10 cellular contexts compared by ENCODE assay signal in genomic region chr1:61254629-61255323, GRCh38.
DNase-seq lines count a peak whose midpoint lies in the region; ATAC-seq, FAIRE-seq and TF ChIP-seq lines count a peak whose summit lies in the region.
"Had no signal": no experiment of that assay in that cellular context is flagged by ENCODE, and none has a peak within 500 bp of the region (broad histone marks: within the 10 kb centered on the region; RNA-seq: fewer than 3 reads in every experiment).

No MANE protein-coding gene starts in this region.

- no peaks in the 10 kb centered on the region for H3K36me3 ChIP-seq in HepG2 (replicated peaks in 1 of 2; ENCODE audit: control insufficient read depth in 1 of 2, insufficient read depth in 2 of 2, low read length in 2 of 2)
- H3K36me3 ChIP-seq in transverse colon = no peaks in the 10 kb centered on the region

- H3K27ac ChIP-seq in HepG2 (ENCODE audit: extremely low read length, insufficient read depth, low read length) (no peak overlapping the region), transverse colon (peak overlapping the region; percentile 61 to 77 (median 76))

- WGBS in HepG2 (ENCODE audit: low lambda C conversion rate) = 95% methylated on average over 6 of the region's 6 CpGs
- WGBS in transverse colon (ENCODE audit: low coverage in 1 of 2), 2 donors = 19 to 33% methylated on average over 2 to 6 of the region's 6 CpGs

- H2AFZ ChIP-seq in HepG2 (ENCODE audit: low read length) = no peak overlapping the region

- in situ Hi-C loops in HepG2 (cut with HindIII; ENCODE audit: extremely low pct_ligation_motif_present, low pct_unique_long_range_greater_than_20kb) = no loop called here
- in situ Hi-C loops in transverse colon (cut with MboI; ENCODE audit: low pct_ligation_motif_present in 1 of 4, low pct_unique_long_range_greater_than_20kb in 1 of 4, low sequenced_read_pairs in 3 of 4) = no loop called here

- FAIRE-seq in HepG2 (lab: Jason Lieb, UNC) = no peak

- DNase-seq in activated CD8-positive, alpha-beta T cell treated with anti-CD3 and anti-CD28 coated beads for 36 hours = peak; percentile 23
- DNase-seq in activated CD8-positive, alpha-beta T cell treated with anti-CD3 and anti-CD28 coated beads, Interleukin-2, amount 10 ng/mL, durations not matched to agents 7 days and 5 days = no peak
- DNase-seq in cardiac fibroblast (ENCODE audit: low read depth in 2 of 2) (peak; percentile 82 to 86), HepG2 (ENCODE audit: low spot score) (no peak), transverse colon (no peak)
- DNase-seq: naive B cell, NCI-H748 treated with DMSO at 0.1 percent for 48 hours had no signal

- H3K4me3 ChIP-seq in cardiac fibroblast (replicated peaks in 1 of 2; ENCODE audit: low read depth in 2 of 2, low read length in 2 of 2) = peak overlapping the region; percentile 32 to 52
- H3K4me3 ChIP-seq in HepG2 (replicated peaks in 1 of 3; ENCODE audit: insufficient read depth in 1 of 3, low read depth in 2 of 3, low read length in 3 of 3) = no peak overlapping the region
- H3K4me3 ChIP-seq in transverse colon = peak overlapping the region in 1 of 4 donors; percentile 15

- no peaks in the 10 kb centered on the region for H3K9me3 Mint-ChIP-seq in activated CD8-positive, alpha-beta T cell treated with anti-CD3 and anti-CD28 coated beads for 36 hours
- no peaks in the 10 kb centered on the region for H3K9me3 Mint-ChIP-seq in activated CD8-positive, alpha-beta T cell treated with anti-CD3 and anti-CD28 coated beads, Interleukin-2, amount 10 ng/mL, durations not matched to agents 7 days and 5 days (ENCODE audit: insufficient read depth)
- H3K9me3 Mint-ChIP-seq: naive B cell had no signal

- ATAC-seq in activated CD8-positive, alpha-beta T cell treated with anti-CD3 and anti-CD28 coated beads for 36 hours = no peak
- no peak for ATAC-seq in activated CD8-positive, alpha-beta T cell treated with anti-CD3 and anti-CD28 coated beads, Interleukin-2, amount 10 ng/mL, durations not matched to agents 7 days and 5 days
- ATAC-seq in HepG2 (no peak), HG02610 (IDR thresholded peaks at IDR 0.05; ENCODE audit: unreplicated experiment) (no peak), HG03354 (IDR thresholded peaks at IDR 0.05; ENCODE audit: poor library complexity, severe bottlenecking, unreplicated experiment) (no peak), GM21528 (IDR thresholded peaks at IDR 0.05; ENCODE audit: low FRiP score, unreplicated experiment) (no peak)

- H3K4me3 Mint-ChIP-seq in activated CD8-positive, alpha-beta T cell treated with anti-CD3 and anti-CD28 coated beads for 36 hours = no peak overlapping the region
- no peak overlapping the region for H3K4me3 Mint-ChIP-seq in activated CD8-positive, alpha-beta T cell treated with anti-CD3 and anti-CD28 coated beads, Interleukin-2, amount 10 ng/mL, durations not matched to agents 7 days and 5 days

- H3K4me1 Mint-ChIP-seq in activated CD8-positive, alpha-beta T cell treated with anti-CD3 and anti-CD28 coated beads for 36 hours (ENCODE audit: low read depth) = peaks cover 21% of the 10 kb centered on the region
- peaks cover 12% of the 10 kb centered on the region for H3K4me1 Mint-ChIP-seq in activated CD8-positive, alpha-beta T cell treated with anti-CD3 and anti-CD28 coated beads, Interleukin-2, amount 10 ng/mL, durations not matched to agents 7 days and 5 days (ENCODE audit: low read depth)

- no peaks in the 10 kb centered on the region for H4K20me1 ChIP-seq in HepG2 (ENCODE audit: insufficient read depth, low read length)

- H3K27me3 ChIP-seq in HepG2 (ENCODE audit: control insufficient read depth in 1 of 2, insufficient read depth in 2 of 2, low read length in 2 of 2) (no peaks in the 10 kb centered on the region), transverse colon (no peaks in the 10 kb centered on the region)

- H3K4me1 ChIP-seq in HepG2 (ENCODE audit: insufficient read depth, low read length) (peaks cover 38% of the 10 kb centered on the region), transverse colon (peaks cover 13 to 45% (median 26%) of the 10 kb centered on the region in 4 donors)

- TF ChIP-seq EP300 in HepG2 (IDR thresholded peaks at IDR 0.05; ENCODE audit: low read depth in 2 of 2, low read length in 2 of 2) = no peak
- no peak for TF ChIP-seq EP300 in HepG2 (CRISPR knock-in tag; IDR thresholded peaks at IDR 0.05; ENCODE audit: borderline replicate concordance)
- TF ChIP-seq EP300 in transverse colon (IDR thresholded peaks at IDR 0.05; ENCODE audit: low read depth) = no peak

- BruUV-seq in HepG2 (replicated peaks; lab: Mats Ljungman, UMichigan) = no TSS peak

- CTCF ChIA-PET in activated CD8-positive, alpha-beta T cell treated with anti-CD3 and anti-CD28 coated beads for 36 hours (lab: Charles Lee) = no interaction called here
- CTCF ChIA-PET in activated CD8-positive, alpha-beta T cell treated with anti-CD3 and anti-CD28 coated beads, Interleukin-2, amount 10 ng/mL, durations not matched to agents 7 days and 5 days (lab: Charles Lee) = interaction anchor here (1.5 kb wide), 1 partner anchor 9 kb away, joined by 5 read pairs; no protein-coding TSS in a partner anchor
- CTCF ChIA-PET in HepG2 (lab: Yijun Ruan, JAX; ENCODE audit: low intra/inter-chr PET ratio, low total read pairs) = no interaction called here

- POLR2A ChIA-PET in activated CD8-positive, alpha-beta T cell treated with anti-CD3 and anti-CD28 coated beads for 36 hours (lab: Charles Lee) = no interaction called here
- POLR2A ChIA-PET in activated CD8-positive, alpha-beta T cell treated with anti-CD3 and anti-CD28 coated beads, Interleukin-2, amount 10 ng/mL, durations not matched to agents 7 days and 5 days (lab: Charles Lee) = no interaction called here
- POLR2A ChIA-PET in HepG2 (lab: Yijun Ruan, JAX) = interaction anchor here (1.9 kb wide), 1 partner anchor 10 kb away, joined by 7 read pairs; no protein-coding TSS in a partner anchor

- H3K79me2 ChIP-seq in HepG2 (ENCODE audit: insufficient read depth, low read length) = peaks cover 82% of the 10 kb centered on the region

- TF ChIP-seq RAD21 in HepG2 (CRISPR knock-in tag; IDR thresholded peaks at IDR 0.05) = no peak

- no peaks in the 10 kb centered on the region for H3K27me3 Mint-ChIP-seq in activated CD8-positive, alpha-beta T cell treated with anti-CD3 and anti-CD28 coated beads for 36 hours
- peaks cover 5% of the 10 kb centered on the region for H3K27me3 Mint-ChIP-seq in activated CD8-positive, alpha-beta T cell treated with anti-CD3 and anti-CD28 coated beads, Interleukin-2, amount 10 ng/mL, durations not matched to agents 7 days and 5 days (ENCODE audit: low read depth)
- H3K27me3 Mint-ChIP-seq: naive B cell had no signal

- no peak for TF ChIP-seq POLR2A in HepG2 (IDR thresholded peaks at IDR 0.05; ENCODE audit: insufficient read depth in 1 of 2, low read depth in 2 of 2, low read length in 2 of 2)
- no peak for TF ChIP-seq POLR2A in transverse colon (IDR thresholded peaks at IDR 0.05)

- no peak overlapping the region for H3K4me2 ChIP-seq in HepG2 (ENCODE audit: low read depth, low read length)

- no peak overlapping the region for H3K27ac Mint-ChIP-seq in activated CD8-positive, alpha-beta T cell treated with anti-CD3 and anti-CD28 coated beads for 36 hours
- no peak overlapping the region for H3K27ac Mint-ChIP-seq in activated CD8-positive, alpha-beta T cell treated with anti-CD3 and anti-CD28 coated beads, Interleukin-2, amount 10 ng/mL, durations not matched to agents 7 days and 5 days

- no peaks in the 10 kb centered on the region for H3K9me3 ChIP-seq in HepG2 (ENCODE audit: low read length)
- H3K9me3 ChIP-seq in transverse colon = no peaks in the 10 kb centered on the region

- no peaks in the 10 kb centered on the region for H3K36me3 Mint-ChIP-seq in activated CD8-positive, alpha-beta T cell treated with anti-CD3 and anti-CD28 coated beads for 36 hours (ENCODE audit: low read depth)
- no peaks in the 10 kb centered on the region for H3K36me3 Mint-ChIP-seq in activated CD8-positive, alpha-beta T cell treated with anti-CD3 and anti-CD28 coated beads, Interleukin-2, amount 10 ng/mL, durations not matched to agents 7 days and 5 days (ENCODE audit: low read depth)
- H3K36me3 Mint-ChIP-seq: naive B cell had no signal

- TF ChIP-seq CTCF in activated CD8-positive, alpha-beta T cell treated with anti-CD3 and anti-CD28 coated beads for 36 hours (IDR thresholded peaks at IDR 0.05) = no peak
- no peak for TF ChIP-seq CTCF in cardiac fibroblast (IDR thresholded peaks at IDR 0.05; ENCODE audit: low read depth, low read length)
- no peak for TF ChIP-seq CTCF in HepG2 (CRISPR knock-in tag; IDR thresholded peaks at IDR 0.05)
- TF ChIP-seq CTCF in transverse colon (IDR thresholded peaks at IDR 0.05) = no peak

- no peak overlapping the region for H3K9ac ChIP-seq in HepG2 (ENCODE audit: insufficient read depth, low read depth, low read length)

- intact Hi-C loops in activated CD8-positive, alpha-beta T cell treated with anti-CD3 and anti-CD28 coated beads for 36 hours (cut with micrococcal nuclease) = no loop called here
- intact Hi-C loops in HepG2 (cut with micrococcal nuclease; ENCODE audit: unreplicated experiment) = no loop called here
- intact Hi-C loops in transverse colon (cut with DNase I; ENCODE audit: low total_unique reads) = loop anchor here (10.0 kb wide), 1 partner anchor 200 kb away; no protein-coding TSS in a partner anchor

TF ChIP-seq in HepG2, 621 proteins besides CTCF, POLR2A, EP300 and RAD21:
- TF ChIP-seq MAFK (conservative IDR thresholded peaks at IDR 0.05 in 1 of 2, IDR thresholded peaks at IDR 0.05 in 1 of 2; ENCODE audit: low read length in 2 of 2) = peak; percentile 93 to 95
- TF ChIP-seq MAFF (IDR thresholded peaks at IDR 0.05; ENCODE audit: low read depth, low read length) = peak; percentile 92
- no peak for TF ChIP-seq ZNF337 (CRISPR knock-in tag; IDR thresholded peaks at IDR 0.05; ENCODE audit: borderline replicate concordance, low read depth)
TF ChIP-seq in HepG2: peak in this region for 2.

Comparison
In these comparisons a context has a peak if more than half of its experiments do, and no peak if none do; other contexts are left out.
1. DNase-seq: peak in activated CD8-positive, alpha-beta T cell treated with anti-CD3 and anti-CD28 coated beads for 36 hours (single experiment) and cardiac fibroblast (2 of 2); none in activated CD8-positive, alpha-beta T cell treated with anti-CD3 and anti-CD28 coated beads, Interleukin-2, amount 10 ng/mL, durations not matched to agents 7 days and 5 days (single experiment), HepG2 (single experiment) and transverse colon (single experiment).
2. H3K4me3 ChIP-seq: peak in cardiac fibroblast (2 of 2); none in HepG2 (0 of 3).